16 cellular contexts compared by ENCODE assay signal in the genomic region with DNA sequence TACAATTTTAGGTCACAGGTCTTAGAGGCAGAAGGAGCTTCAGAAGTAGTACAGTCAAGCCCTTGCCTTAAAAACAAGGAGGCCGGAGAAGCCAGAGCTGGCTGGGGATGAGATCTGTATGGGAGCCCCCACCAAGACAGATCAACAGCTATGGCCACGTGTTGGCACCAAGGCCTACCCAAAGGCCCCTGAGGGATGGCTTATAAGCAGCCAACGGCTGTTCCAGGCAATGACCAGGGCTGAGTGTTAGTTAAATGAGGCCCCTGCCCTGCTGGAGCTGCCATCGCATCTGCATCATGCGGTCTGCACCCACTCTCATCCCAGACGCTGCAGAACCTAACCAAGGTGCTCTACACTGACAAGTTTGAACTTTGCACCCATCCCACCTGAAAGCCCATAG. TPM values are rescaled to one million over a fixed set of nuclear protein-coding genes. Genes with fewer than 3 reads are reported as not detected.
DNase-seq lines count a peak whose midpoint lies in the region; ATAC-seq and TF ChIP-seq lines count a peak whose summit lies in the region.
"Had no signal": no experiment of that assay in that cellular context is flagged by ENCODE, and none has a peak within 500 bp of the region (broad histone marks: within the 10 kb centered on the region; RNA-seq: fewer than 3 reads in every experiment).

No MANE protein-coding gene starts in this region.

- peaks cover 66% of the 10 kb centered on the region for H3K36me3 ChIP-seq in OCI-LY1 (ENCODE audit: insufficient read depth, low read length)
- H3K36me3 ChIP-seq in esophagus squamous epithelium: peaks cover 0 to 30% (median 4%) of the 10 kb centered on the region in 3 donors
- H3K36me3 ChIP-seq in skeletal muscle tissue (ENCODE audit: control insufficient read depth in 3 of 3, insufficient read depth in 3 of 3, low read length in 3 of 3): peaks cover 3 to 8% (median 7%) of the 10 kb centered on the region in 3 donors
- no peaks in the 10 kb centered on the region for H3K36me3 ChIP-seq in smooth muscle cell (ENCODE audit: low read depth)

- peak overlapping the region; percentile 55 for H3K27ac Mint-ChIP-seq in CD4-positive, alpha-beta T cell
- H3K27ac Mint-ChIP-seq: nephron progenitor cell had no signal

- H4K20me1 ChIP-seq in OCI-LY1 (ENCODE audit: insufficient read depth, low read length) (no peaks in the 10 kb centered on the region), smooth muscle cell (ENCODE audit: low read depth) (peaks cover 88% of the 10 kb centered on the region)

- H3K4me1 Mint-ChIP-seq in CD4-positive, alpha-beta T cell (ENCODE audit: low read depth): peaks cover 55% of the 10 kb centered on the region

- ATAC-seq in CD4-positive, alpha-beta T cell (ENCODE audit: poor library complexity): no peak
- ATAC-seq in GM19463 (IDR thresholded peaks at IDR 0.05; ENCODE audit: unreplicated experiment): no peak
- no peak for ATAC-seq in HG03097 (IDR thresholded peaks at IDR 0.05; ENCODE audit: low FRiP score, unreplicated experiment)
- ATAC-seq: activated naive CD4-positive, alpha-beta T cell treated with anti-CD3 and anti-CD28 coated beads, Interleukin-2, amount 50 U/mL, for 72 hours; effector memory CD8-positive, alpha-beta T cell had no signal

- H3K4me2 ChIP-seq in OCI-LY1 (ENCODE audit: low read length): no peak overlapping the region
- no peak overlapping the region for H3K4me2 ChIP-seq in smooth muscle cell

- intact Hi-C loops in CD4-positive, alpha-beta T cell (cut with DNase I, micrococcal nuclease): no loop called here
- intact Hi-C loops in esophagus squamous epithelium (cut with DNase I): no loop called here

- no peak for DNase-seq in CD4-positive, alpha-beta T cell
- DNase-seq in esophagus squamous epithelium (lab: John Stamatoyannopoulos, UW): no peak
- no peak for DNase-seq in smooth muscle cell (lab: John Stamatoyannopoulos, UW; ENCODE audit: unreplicated experiment)
- DNase-seq in MV-4-11 (lab: John Stamatoyannopoulos, UW): no peak
- DNase-seq: Caco-2; effector memory CD8-positive, alpha-beta T cell; MG63; NCI-H446; nephron progenitor cell; stimulated activated CD4-positive, alpha-beta T cell treated with anti-CD3 and anti-CD28 coated beads, Interleukin-1b, Interleukin-23, amount 100 ng/mL, for 48 hours had no signal

- H2AFZ ChIP-seq in OCI-LY1 (ENCODE audit: low read length) (no peak overlapping the region), smooth muscle cell (ENCODE audit: low read depth) (no peak overlapping the region)

- no peaks in the 10 kb centered on the region for H3K9me3 ChIP-seq in CD4-positive, alpha-beta T cell (ENCODE audit: control insufficient read depth, low read length)
- H3K9me3 ChIP-seq in OCI-LY1 (ENCODE audit: low read length) (0 out of 2 replicates have a peak, but pooled peaks cover 3% of the 10 kb centered on the region), esophagus squamous epithelium (no peaks in the 10 kb centered on the region), skeletal muscle tissue (ENCODE audit: control insufficient read depth in 3 of 3, low read length in 3 of 3) (no peaks in the 10 kb centered on the region), smooth muscle cell (replicated peaks; ENCODE audit: low read depth) (no peaks in the 10 kb centered on the region)
- H3K9me3 ChIP-seq: Caco-2, MG63 had no signal

- no peak overlapping the region for H3K4me3 Mint-ChIP-seq in CD4-positive, alpha-beta T cell
- H3K4me3 Mint-ChIP-seq: nephron progenitor cell had no signal

- H3K9me2 ChIP-seq in OCI-LY1 (ENCODE audit: low read depth, low read length): no peaks in the 10 kb centered on the region

- whole genome bisulfite sequencing in esophagus squamous epithelium, 2 donors: 58 to 68% methylated on average over 5 of the region's 6 CpGs
- WGBS in smooth muscle cell (ENCODE audit: low lambda C conversion rate): 78% methylated on average over 6 of the region's 6 CpGs

- H3K36me3 Mint-ChIP-seq in CD4-positive, alpha-beta T cell (ENCODE audit: low read depth): peaks cover 58% of the 10 kb centered on the region

- peak overlapping the region; percentile 32 for H3K27ac ChIP-seq in CD4-positive, alpha-beta T cell (ENCODE audit: low read depth, low read length)
- H3K27ac ChIP-seq in OCI-LY1 (ENCODE audit: low read depth, low read length, poor library complexity, severe bottlenecking): peak overlapping the region; percentile 96
- H3K27ac ChIP-seq in esophagus squamous epithelium: peak overlapping the region; percentile 82 to 94 (median 86)
- peak overlapping the region; percentile 64 for H3K27ac ChIP-seq in skeletal muscle tissue (ENCODE audit: low read depth, low read length)
- no peak overlapping the region for H3K27ac ChIP-seq in smooth muscle cell (ENCODE audit: low read depth)

- H3K4me3 ChIP-seq in OCI-LY1 (ENCODE audit: low read depth, low read length, poor library complexity, severe bottlenecking) (no peak overlapping the region), esophagus squamous epithelium (no peak overlapping the region), skeletal muscle tissue (ENCODE audit: low read length in 3 of 3) (peak overlapping the region in 1 of 3 donors; percentile 13), smooth muscle cell (no peak overlapping the region)
- H3K4me3 ChIP-seq: MG63 had no signal

- CTCF ChIA-PET in CD4-positive, alpha-beta T cell (lab: Charles Lee): interaction anchor here (0.9 kb wide), 1 partner anchor 10 kb away, joined by 4 read pairs; no protein-coding TSS in a partner anchor

- H3K27me3 Mint-ChIP-seq in CD4-positive, alpha-beta T cell: no peaks in the 10 kb centered on the region
- H3K27me3 Mint-ChIP-seq: effector memory CD8-positive, alpha-beta T cell had no signal

- H3F3A ChIP-seq in OCI-LY1 (ENCODE audit: insufficient read depth, low read length) (peaks cover 6% of the 10 kb centered on the region; the same call in 1 of the 2 replicates), smooth muscle cell (ENCODE audit: low read depth) (peaks cover 10% of the 10 kb centered on the region)

- no peak for TF ChIP-seq POLR2A in esophagus squamous epithelium (IDR thresholded peaks at IDR 0.05)

- H3K9me3 Mint-ChIP-seq in CD4-positive, alpha-beta T cell: no peaks in the 10 kb centered on the region
- H3K9me3 Mint-ChIP-seq: activated naive CD4-positive, alpha-beta T cell treated with anti-CD3 and anti-CD28 coated beads, Interleukin-2, amount 50 U/mL, for 72 hours had no signal

- H3K9ac ChIP-seq in OCI-LY1 (ENCODE audit: low read length) (no peak overlapping the region; the same call in 1 of the 2 replicates), skeletal muscle tissue (ENCODE audit: low read depth in 1 of 3, low read length in 3 of 3) (peak overlapping the region; percentile 20 to 63 (median 47)), smooth muscle cell (ENCODE audit: low read depth) (no peak overlapping the region)

- TF ChIP-seq CTCF in CD4-positive, alpha-beta T cell (IDR thresholded peaks at IDR 0.05): no peak
- TF ChIP-seq CTCF in OCI-LY1 (IDR thresholded peaks at IDR 0.05; ENCODE audit: low read length): no peak
- no peak for TF ChIP-seq CTCF in esophagus squamous epithelium (IDR thresholded peaks at IDR 0.05)
- no peak for TF ChIP-seq CTCF in smooth muscle cell (IDR thresholded peaks at IDR 0.05; ENCODE audit: borderline replicate concordance, insufficient read depth, poor library complexity, severe bottlenecking)

- H3K79me2 ChIP-seq in OCI-LY1 (ENCODE audit: insufficient read depth, low read length) (no peaks in the 10 kb centered on the region), smooth muscle cell (ENCODE audit: low read depth) (peaks cover 40% of the 10 kb centered on the region)

- POLR2A ChIA-PET in CD4-positive, alpha-beta T cell (lab: Charles Lee): interaction anchor here (1.0 kb wide), 1 partner anchor 54 kb away, joined by 3 read pairs; no protein-coding TSS in a partner anchor

- H3K27me3 ChIP-seq in CD4-positive, alpha-beta T cell (ENCODE audit: control insufficient read depth, insufficient read depth, low read length): no peaks in the 10 kb centered on the region
- H3K27me3 ChIP-seq in OCI-LY1 (ENCODE audit: insufficient read depth, low read length): no peaks in the 10 kb centered on the region
- no peaks in the 10 kb centered on the region for H3K27me3 ChIP-seq in esophagus squamous epithelium
- H3K27me3 ChIP-seq in skeletal muscle tissue (ENCODE audit: control insufficient read depth in 3 of 3, insufficient read depth in 3 of 3, low read length in 3 of 3): no peaks in the 10 kb centered on the region
- H3K27me3 ChIP-seq in smooth muscle cell (ENCODE audit: low read depth): no peaks in the 10 kb centered on the region
- H3K27me3 ChIP-seq: MG63 had no signal

- H3K4me1 ChIP-seq in OCI-LY1 (ENCODE audit: insufficient read depth, low read length, severe bottlenecking) (peaks cover 69% of the 10 kb centered on the region), esophagus squamous epithelium (peaks cover 73 to 100% (median 83%) of the 10 kb centered on the region in 3 donors), skeletal muscle tissue (ENCODE audit: control insufficient read depth in 3 of 3, insufficient read depth in 3 of 3, low read length in 3 of 3) (peaks cover 84 to 97% (median 95%) of the 10 kb centered on the region in 3 donors), smooth muscle cell (ENCODE audit: low read depth) (peaks cover 13% of the 10 kb centered on the region)

RNA-seq across cellular contexts. Expression of a gene that starts 43.3 kb away (rescaled TPM):
- total RNA-seq in CD4-positive, alpha-beta T cell: 10 to 100 TPM; 57.5 to 59.5 TPM
- total RNA-seq in esophagus squamous epithelium (10 to 100 TPM; 55.5 to 87.5 (median 67.5) TPM), skeletal muscle tissue (27.1 TPM), smooth muscle cell (12.5 and 23.9 TPM in 2 replicates)
- 52.4 and 69.0 TPM in 2 replicates for polyA plus RNA-seq in smooth muscle cell

RNA-seq across cellular contexts. Expression of a gene that starts 46.2 kb away (rescaled TPM):
- total RNA-seq in CD4-positive, alpha-beta T cell: 100 to 1,000 TPM; 163 to 170 TPM
- total RNA-seq in esophagus squamous epithelium (100 to 1,000 TPM; 128 to 297 (median 185) TPM), skeletal muscle tissue (5.2 TPM), smooth muscle cell (11.0 and 11.9 TPM in 2 replicates)
- 4.1 and 26.8 TPM in 2 replicates for polyA plus RNA-seq in smooth muscle cell

RNA-seq across cellular contexts. Expression of a gene that starts 55.7 kb away (rescaled TPM):
- not detected for total RNA-seq in CD4-positive, alpha-beta T cell
- total RNA-seq in esophagus squamous epithelium (1 to 10 TPM in 3 of 4 donors, under 1 TPM in 1; 0.40 to 1.9 (median 1.5) TPM), skeletal muscle tissue (9.4 TPM), smooth muscle cell (15.4 and 17.7 TPM in 2 replicates)
- polyA plus RNA-seq in smooth muscle cell: 39.2 and 50.6 TPM in 2 replicates
- total RNA-seq: activated naive CD4-positive, alpha-beta T cell treated with anti-CD3 and anti-CD28 coated beads, Interleukin-2, amount 50 U/mL, for 72 hours; SK-MEL-5 had no signal

Comparison
In these comparisons a context has a peak if more than half of its experiments do, and no peak if none do; other contexts are left out.
1. H3K9ac ChIP-seq: peak in skeletal muscle tissue (3 of 3); none in OCI-LY1 (single experiment) and smooth muscle cell (single experiment).
2. RNA of a gene that starts 46.2 kb away (total RNA-seq): 128 to 297 TPM in esophagus squamous epithelium and 163 to 170 TPM in CD4-positive, alpha-beta T cell; 11.0 to 11.9 TPM in smooth muscle cell and 5.2 TPM in skeletal muscle tissue (single experiment); every median in the first group is over 10 times any median in the second.